ENCODE assay signal across 38 cellular contexts in the genomic region with DNA sequence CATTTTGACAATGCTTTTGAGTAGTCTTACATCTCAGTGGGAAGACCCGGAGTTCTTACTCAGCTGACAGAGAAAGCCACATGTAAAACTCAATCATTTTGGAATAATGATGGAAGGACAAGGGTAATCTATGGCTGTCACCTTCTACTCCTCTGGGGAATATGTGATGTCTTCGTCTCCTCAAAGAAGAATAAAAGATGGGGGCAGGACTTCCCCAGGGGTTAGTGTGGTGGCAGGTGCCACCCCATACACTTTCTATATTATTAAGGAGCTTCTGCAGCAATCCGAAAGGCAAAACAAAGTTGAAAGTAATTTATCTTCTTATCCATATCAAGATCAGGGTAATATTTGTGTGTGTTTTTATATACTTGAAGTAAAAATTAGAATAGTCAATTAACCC.
"Had no signal": no experiment of that assay in that cellular context is flagged by ENCODE, and none has a peak within 500 bp of the region (broad histone marks: within the 10 kb centered on the region; RNA-seq: fewer than 3 reads in every experiment).

No MANE protein-coding gene starts in this region.

- H3K9me3 ChIP-seq: adrenal gland had no signal

- DNase-seq: activated CD4-positive, alpha-beta memory T cell treated with anti-CD3 and anti-CD28 coated beads, Interleukin-2, amount 10 ng/mL, durations not matched to agents 7 days and 5 days; activated CD4-positive, alpha-beta T cell treated with anti-CD3 and anti-CD28 coated beads for 1 hour; activated CD4-positive, alpha-beta T cell treated with anti-CD3 and anti-CD28 coated beads for 36 hours; activated CD4-positive, alpha-beta T cell treated with anti-CD3 and anti-CD28 coated beads for 48 hours; activated CD4-positive, alpha-beta T cell treated with anti-CD3 and anti-CD28 coated beads, Interleukin-2, amount 10 ng/mL, durations not matched to agents 7 days and 5 days; activated CD4-positive, alpha-beta T cell treated with anti-CD3 and anti-CD28 coated beads, Interleukin-2, amount 50 U/mL, for 48 hours; activated CD4-positive, CD25-positive, alpha-beta regulatory T cell; activated CD8-positive, alpha-beta memory T cell treated with anti-CD3 and anti-CD28 coated beads for 24 hours; activated CD8-positive, alpha-beta memory T cell treated with anti-CD3 and anti-CD28 coated beads, Interleukin-2, amount 10 ng/mL, durations not matched to agents 7 days and 5 days; activated CD8-positive, alpha-beta memory T cell treated with anti-CD3 and anti-CD28 coated beads, Interleukin-2, amount 50 U/mL, for 48 hours; activated CD8-positive, alpha-beta T cell treated with anti-CD3 and anti-CD28 coated beads, Interleukin-2, amount 10 ng/mL, durations not matched to agents 7 days and 5 days; activated effector memory CD4-positive, alpha-beta T cell treated with anti-CD3 and anti-CD28 coated beads, Interleukin-2, amount 50 U/mL, for 16 hours; activated gamma-delta T cell treated with Interleukin-2 at 50 U/mL for 16 hours; activated naive CD4-positive, alpha-beta T cell; activated naive CD4-positive, alpha-beta T cell treated with anti-CD3 and anti-CD28 coated beads for 36 hours; activated naive CD4-positive, alpha-beta T cell treated with anti-CD3 and anti-CD28 coated beads, Interleukin-2, amount 50 U/mL, for 16 hours; activated naive CD8-positive, alpha-beta T cell treated with anti-CD3 and anti-CD28 coated beads for 36 hours; activated T-cell treated with anti-CD3 and anti-CD28 coated beads, Interleukin-2, amount 50 U/mL, for 24 hours; activated T-cell treated with anti-CD3 and anti-CD28 coated beads, Interleukin-2, amount 50 U/mL, for 72 hours; adrenal gland; amniotic stem cell; aorta; caudate nucleus; cerebellar nuclear complex; T-helper 1 cell; T-helper 2 cell; T-helper 9 cell; WERI-Rb-1 had no signal

- H3K27me3 ChIP-seq: adrenal gland had no signal

- H3K4me1 Mint-ChIP-seq: activated CD4-positive, alpha-beta memory T cell treated with anti-CD3 and anti-CD28 coated beads, Interleukin-2, amount 10 ng/mL, durations not matched to agents 7 days and 5 days; central memory CD8-positive, alpha-beta T cell had no signal

- H3K36me3 ChIP-seq: adrenal gland, cardiac muscle cell, WERI-Rb-1 had no signal

- H3K27ac ChIP-seq: adrenal gland, cardiac muscle cell, WERI-Rb-1 had no signal

- H3K36me3 Mint-ChIP-seq: activated CD8-positive, alpha-beta memory T cell treated with anti-CD3 and anti-CD28 coated beads, Interleukin-2, amount 10 ng/mL, durations not matched to agents 7 days and 5 days; activated naive CD4-positive, alpha-beta T cell treated with anti-CD3 and anti-CD28 coated beads, Interleukin-2, amount 50 U/mL, for 72 hours; activated naive CD8-positive, alpha-beta T cell treated with anti-CD3 and anti-CD28 coated beads for 36 hours; brain; WTC11 had no signal

- H3K4me1 ChIP-seq: adrenal gland had no signal

- H3K4me3 ChIP-seq: adrenal gland, cardiac muscle cell had no signal

- H3K4me3 Mint-ChIP-seq: activated CD4-positive, alpha-beta memory T cell treated with anti-CD3 and anti-CD28 coated beads, Interleukin-2, amount 10 ng/mL, durations not matched to agents 7 days and 5 days; activated CD4-positive, alpha-beta T cell treated with anti-CD3 and anti-CD28 coated beads for 36 hours; activated CD4-positive, alpha-beta T cell treated with anti-CD3 and anti-CD28 coated beads, Interleukin-2, amount 10 ng/mL, durations not matched to agents 7 days and 5 days; activated CD8-positive, alpha-beta memory T cell treated with anti-CD3 and anti-CD28 coated beads, Interleukin-2, amount 10 ng/mL, durations not matched to agents 7 days and 5 days; activated CD8-positive, alpha-beta T cell treated with anti-CD3 and anti-CD28 coated beads, Interleukin-2, amount 10 ng/mL, durations not matched to agents 7 days and 5 days; activated naive CD4-positive, alpha-beta T cell treated with anti-CD3 and anti-CD28 coated beads for 36 hours; activated naive CD8-positive, alpha-beta T cell treated with anti-CD3 and anti-CD28 coated beads for 36 hours; activated T-cell treated with anti-CD3 and anti-CD28 coated beads, Interleukin-2, amount 50 U/mL, for 24 hours; activated T-cell treated with anti-CD3 and anti-CD28 coated beads, Interleukin-2, amount 50 U/mL, for 72 hours; activated T-helper 1 cell treated with anti-CD3 and anti-CD28 coated beads, Interleukin-12 subunit alpha, Interleukin-12 subunit beta, Interleukin-2, Interleukin-4 antibody, amounts not matched to agents 30 ng/mL and 10 ng/mL and 1 ng/mL, durations not matched to agents 14 hours and 24 hours and 36 hours; activated T-helper 17 cell treated with anti-CD3 and anti-CD28 coated beads, Interleukin-2, amount 50 U/mL, for 72 hours; brain; central memory CD8-positive, alpha-beta T cell; T-helper 1 cell treated with Interleukin-12 subunit alpha and Interleukin-12 subunit beta and Interleukin-4 antibody, amounts not matched to agents 30 μg/mL and 1 μg/mL, for 36 hours; T-helper 2 cell treated with Interferon-gamma antibody and Interleukin-4, amounts not matched to agents 5 μg/mL and 100 μg/mL, for 36 hours; WTC11 had no signal

- ATAC-seq: activated CD4-positive, alpha-beta T cell treated with anti-CD3 and anti-CD28 coated beads for 36 hours; activated CD4-positive, CD25-positive, alpha-beta regulatory T cell treated with anti-CD3 and anti-CD28 coated beads, Interleukin-2, amount 50 U/mL, for 24 hours; activated CD8-positive, alpha-beta memory T cell treated with anti-CD3 and anti-CD28 coated beads, Interleukin-2, amount 10 ng/mL, durations not matched to agents 7 days and 5 days; activated CD8-positive, alpha-beta T cell treated with anti-CD3 and anti-CD28 coated beads, Interleukin-2, amount 10 ng/mL, durations not matched to agents 7 days and 5 days; activated naive CD4-positive, alpha-beta T cell treated with anti-CD3 and anti-CD28 coated beads, Interleukin-2, amount 50 U/mL, for 72 hours; activated T-cell treated with anti-CD3 and anti-CD28 coated beads, Interleukin-2, amount 50 U/mL, for 72 hours; activated T-helper 17 cell treated with anti-CD3 and anti-CD28 coated beads, Interleukin-2, amount 50 U/mL, for 72 hours had no signal

- H3K27me3 Mint-ChIP-seq: activated naive CD8-positive, alpha-beta T cell treated with anti-CD3 and anti-CD28 coated beads for 36 hours had no signal

- H3K9me3 Mint-ChIP-seq: activated CD4-positive, alpha-beta memory T cell treated with anti-CD3 and anti-CD28 coated beads, Interleukin-2, amount 10 ng/mL, durations not matched to agents 7 days and 5 days; activated CD4-positive, alpha-beta T cell treated with anti-CD3 and anti-CD28 coated beads, Interleukin-2, amount 10 ng/mL, durations not matched to agents 7 days and 5 days; activated naive CD4-positive, alpha-beta T cell treated with anti-CD3 and anti-CD28 coated beads for 36 hours; activated naive CD4-positive, alpha-beta T cell treated with anti-CD3 and anti-CD28 coated beads, Interleukin-2, amount 50 U/mL, for 72 hours; activated naive CD8-positive, alpha-beta T cell treated with anti-CD3 and anti-CD28 coated beads for 36 hours; activated T-cell treated with anti-CD3 and anti-CD28 coated beads, Interleukin-2, amount 50 U/mL, for 24 hours; activated T-cell treated with anti-CD3 and anti-CD28 coated beads, Interleukin-2, amount 50 U/mL, for 72 hours; activated T-helper 1 cell treated with anti-CD3 and anti-CD28 coated beads, Interleukin-12 subunit alpha, Interleukin-12 subunit beta, Interleukin-2, Interleukin-4 antibody, amounts not matched to agents 30 ng/mL and 10 ng/mL and 1 ng/mL, durations not matched to agents 14 hours and 24 hours and 36 hours; activated T-helper 17 cell treated with anti-CD3 and anti-CD28 coated beads, Interleukin-2, amount 50 U/mL, for 72 hours; central memory CD8-positive, alpha-beta T cell; T-helper 1 cell treated with Interleukin-12 subunit alpha and Interleukin-12 subunit beta and Interleukin-4 antibody, amounts not matched to agents 30 μg/mL and 1 μg/mL, for 36 hours; T-helper 2 cell treated with Interferon-gamma antibody and Interleukin-4, amounts not matched to agents 5 μg/mL and 100 μg/mL, for 36 hours; WTC11 had no signal
